Comparison of ENCODE assay signal across 26 cellular contexts in the genomic region with DNA sequence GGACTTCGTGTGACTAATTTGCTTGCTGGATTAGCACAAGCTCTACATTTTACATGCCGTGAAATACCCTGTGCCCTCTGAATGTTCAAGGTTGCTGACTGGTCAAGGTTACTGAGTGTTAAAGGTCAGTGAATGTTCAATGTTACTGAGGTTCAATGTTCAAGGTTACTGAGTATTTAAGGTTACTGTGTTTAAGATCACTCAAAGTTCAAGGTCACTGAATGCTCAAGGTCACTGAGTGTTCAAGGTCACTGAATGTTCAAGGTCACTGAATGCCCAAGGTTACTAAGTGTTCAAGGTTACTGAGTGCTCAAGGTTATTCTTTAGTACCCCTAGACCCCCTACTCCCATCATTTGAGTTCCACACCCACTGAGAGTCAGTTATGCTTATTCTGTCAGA.
"Had no signal": no experiment of that assay in that cellular context is flagged by ENCODE, and none has a peak within 500 bp of the region (broad histone marks: within the 10 kb centered on the region; RNA-seq: fewer than 3 reads in every experiment).

No MANE protein-coding gene starts in this region.

- H3K4me1 ChIP-seq: colonic mucosa, esophagus squamous epithelium, gastrocnemius medialis, lower lobe of right lung had no signal

- ATAC-seq: effector memory CD8-positive, alpha-beta T cell; esophagus mucosa; gastrocnemius medialis; heart right ventricle; left colon; left lobe of liver; lower lobe of right lung; naive thymus-derived CD4-positive, alpha-beta T cell had no signal

- H3K9me3 ChIP-seq: colonic mucosa, esophagus squamous epithelium, gastrocnemius medialis, heart right ventricle, left ventricle myocardium inferior, lower lobe of right lung had no signal

- FAIRE-seq: endometrium, islet of Langerhans, keratinocyte had no signal

- H3K4me3 ChIP-seq: colonic mucosa, esophagus squamous epithelium, gastrocnemius medialis, heart right ventricle, left ventricle myocardium inferior, lower lobe of right lung had no signal

- H3K27ac ChIP-seq: colonic mucosa, epithelial cell of prostate, esophagus squamous epithelium, gastrocnemius medialis, heart right ventricle, left ventricle myocardium inferior, lower lobe of right lung had no signal

- DNase-seq: colonic mucosa; cortex of kidney; effector CD8-positive, alpha-beta T cell; effector memory CD8-positive, alpha-beta T cell; endodermal cell; erythroblast; esophagus squamous epithelium; foreskin fibroblast; foreskin melanocyte; gastrocnemius medialis; glutamatergic neuron; head of caudate nucleus; heart right ventricle; hippocampal formation; left colon; left ventricle myocardium inferior; lower lobe of right lung; mesenchymal stem cell; midbrain; naive thymus-derived CD4-positive, alpha-beta T cell had no signal
